ENCODE assay signal across 12 cellular contexts in the genomic region with DNA sequence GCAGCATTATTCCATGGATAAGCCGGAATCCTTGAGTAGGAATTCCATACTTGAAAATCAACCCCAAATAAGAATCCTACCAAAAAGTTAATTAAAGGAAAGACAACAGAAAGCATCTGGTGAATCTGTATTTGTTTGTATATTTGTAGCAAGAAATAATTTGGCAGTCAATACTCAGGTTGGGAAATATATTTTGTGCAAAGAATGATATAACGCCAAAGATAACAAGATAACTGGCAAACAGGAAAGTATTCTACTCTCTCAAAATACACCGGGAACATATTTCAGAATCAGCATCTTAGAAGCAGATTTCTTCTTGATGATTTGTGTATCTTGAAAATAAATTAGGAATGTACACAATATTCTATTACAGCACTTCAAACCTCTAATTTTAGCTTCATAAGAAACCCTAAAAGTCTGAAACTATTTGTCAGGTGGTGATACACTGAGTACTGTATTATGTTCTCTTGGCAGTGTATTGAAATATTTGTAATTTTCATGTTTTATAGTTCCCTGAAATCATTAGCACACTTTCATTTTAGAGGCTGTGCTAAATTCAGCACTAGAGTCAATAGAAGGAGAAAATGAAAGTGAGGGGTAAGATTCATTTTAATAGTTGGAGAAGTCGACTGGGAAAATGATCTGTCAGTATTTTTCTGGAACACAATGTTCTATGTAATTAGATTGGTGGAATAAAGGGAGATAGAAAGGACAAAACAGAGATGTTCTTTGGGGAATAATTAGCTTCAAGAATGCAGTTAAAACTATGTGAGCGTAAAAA.
DNase-seq lines count a peak whose midpoint lies in the region; ATAC-seq and TF ChIP-seq lines count a peak whose summit lies in the region.
"Had no signal": no experiment of that assay in that cellular context is flagged by ENCODE, and none has a peak within 500 bp of the region (broad histone marks: within the 10 kb centered on the region; RNA-seq: fewer than 3 reads in every experiment).

No MANE protein-coding gene starts in this region.

- DNase-seq in ELR (ENCODE audit: low read depth): peak; percentile 19
- no peak for DNase-seq in ascending aorta (ENCODE audit: low spot score in 2 of 2)
- no peak for DNase-seq in Right ventricle myocardium superior
- DNase-seq in left colon: no peak
- no peak for DNase-seq in ureter (ENCODE audit: low spot score)
- no peak for DNase-seq in NCI-H2107 treated with DMSO at 0.1 percent for 48 hours (lab: John Stamatoyannopoulos, UW; ENCODE audit: unreplicated experiment)
- no peak for DNase-seq in activated naive CD4-positive, alpha-beta T cell treated with Interleukin-2 at 50 U/mL for 16 hours
- DNase-seq: endodermal cell, mucosa of descending colon, small intestine, upper lobe of left lung had no signal

- H2AFZ ChIP-seq in parathyroid adenoma: peak overlapping the region; percentile 66

- H3K27me3 ChIP-seq in ascending aorta (no peaks in the 10 kb centered on the region), parathyroid adenoma (ENCODE audit: control insufficient read depth, insufficient read depth, low read length) (no peaks in the 10 kb centered on the region)
- H3K27me3 ChIP-seq: upper lobe of left lung had no signal

- H3K4me3 ChIP-seq in ascending aorta (peak overlapping the region; percentile 5 to 36), parathyroid adenoma (ENCODE audit: low read depth, low read length) (no peak overlapping the region)
- H3K4me3 ChIP-seq: mucosa of descending colon, upper lobe of left lung had no signal

- H3K4me1 ChIP-seq in ascending aorta (peaks cover 0 to 3% of the 10 kb centered on the region in 2 donors), parathyroid adenoma (peaks cover 2% of the 10 kb centered on the region)
- H3K4me1 ChIP-seq: upper lobe of left lung had no signal

- TF ChIP-seq CTCF in ascending aorta (IDR thresholded peaks at IDR 0.05) (no peak), parathyroid adenoma (IDR thresholded peaks at IDR 0.05) (no peak)

- H3K36me3 ChIP-seq in ascending aorta (no peaks in the 10 kb centered on the region), parathyroid adenoma (ENCODE audit: control insufficient read depth, insufficient read depth, low read length) (no peaks in the 10 kb centered on the region)
- H3K36me3 ChIP-seq: upper lobe of left lung had no signal

- ATAC-seq in Right ventricle myocardium superior (ENCODE audit: poor library complexity) (peak; percentile 73), left colon (no peak)
- ATAC-seq: mucosa of descending colon had no signal

- H3K9me3 ChIP-seq in ascending aorta: no peaks in the 10 kb centered on the region
- H3K9me3 ChIP-seq in parathyroid adenoma (ENCODE audit: control insufficient read depth, low read length): no peaks in the 10 kb centered on the region
- H3K9me3 ChIP-seq: mucosa of descending colon, upper lobe of left lung had no signal

- intact Hi-C loops in ascending aorta (cut with DNase I): no loop called here
- intact Hi-C loops in Right ventricle myocardium superior (cut with DNase I): no loop called here
- intact Hi-C loops in left colon (cut with DNase I, micrococcal nuclease): no loop called here

- no peak overlapping the region for H3K9ac ChIP-seq in parathyroid adenoma

- H3K27ac ChIP-seq in ascending aorta: peak overlapping the region; percentile 9 to 31
- peak overlapping the region; percentile 4 for H3K27ac ChIP-seq in parathyroid adenoma

- H3K79me2 ChIP-seq in parathyroid adenoma: no peaks in the 10 kb centered on the region

- no peak overlapping the region for H3K4me2 ChIP-seq in parathyroid adenoma (ENCODE audit: low read length)
